ENCODE assay signal across 1 cellular context in genomic region chr21:34846214-34846575, GRCh38.
TF ChIP-seq lines count a peak whose summit lies in the region.

No MANE protein-coding gene starts in this region.

TF ChIP-seq in IMR-90, 13 proteins besides CTCF, POLR2A, EP300 and RAD21 (continued from another document):
- TF ChIP-seq SMC3 (IDR thresholded peaks at IDR 0.05; ENCODE audit: low read depth, low read length) (no peak), RCOR1 (IDR thresholded peaks at IDR 0.05; ENCODE audit: insufficient replicate concordance, low read length) (no peak), USF2 (IDR thresholded peaks at IDR 0.05; ENCODE audit: low read depth, low read length) (no peak), MAFK (IDR thresholded peaks at IDR 0.05; ENCODE audit: low read depth, low read length) (no peak), NFE2L2 (IDR thresholded peaks at IDR 0.05; ENCODE audit: low read depth, low read length) (no peak)
